In the genomic region with DNA sequence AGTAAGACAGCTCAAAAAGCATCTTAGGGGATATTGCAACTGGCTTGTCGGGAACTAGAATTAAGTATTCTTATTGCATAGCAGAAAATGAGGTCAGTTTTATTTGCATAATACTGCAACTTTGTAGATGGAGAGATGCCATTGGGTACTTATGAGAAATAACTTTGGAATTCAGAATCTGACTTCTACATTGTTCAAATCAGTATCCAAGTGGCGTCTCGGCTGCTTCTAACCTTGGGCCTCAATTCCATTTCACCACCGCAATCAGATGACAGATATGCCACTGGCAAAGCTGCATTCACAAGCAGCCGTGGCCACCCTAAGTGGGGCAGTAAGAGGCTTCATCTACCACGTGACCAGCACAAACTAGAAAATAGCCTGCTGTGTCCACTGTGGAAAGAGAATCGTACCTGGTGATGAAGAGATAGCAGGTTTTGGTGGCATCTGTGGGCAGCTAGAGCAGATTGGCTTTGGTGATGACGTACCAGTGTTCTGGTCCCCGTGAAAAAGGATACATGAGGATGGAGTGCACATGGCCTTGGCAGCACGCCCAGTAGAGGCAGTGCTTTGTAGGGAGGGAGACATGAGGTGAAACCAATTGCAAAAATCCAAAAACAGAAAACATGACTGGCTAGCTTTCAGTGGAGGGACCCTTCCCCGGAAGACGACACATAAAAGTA, we compare ENCODE assay signal across 9 cellular contexts.
DNase-seq lines count a peak whose midpoint lies in the region; ATAC-seq and TF ChIP-seq lines count a peak whose summit lies in the region.
"Had no signal": no experiment of that assay in that cellular context is flagged by ENCODE, and none has a peak within 500 bp of the region (broad histone marks: within the 10 kb centered on the region; RNA-seq: fewer than 3 reads in every experiment).

No MANE protein-coding gene starts in this region.

- no peak overlapping the region for H2AFZ ChIP-seq in smooth muscle cell (ENCODE audit: low read depth)

- no peaks in the 10 kb centered on the region for H3K9me3 ChIP-seq in lower lobe of right lung
- H3K9me3 ChIP-seq in smooth muscle cell (replicated peaks; ENCODE audit: low read depth), result no peaks in the 10 kb centered on the region

- intact Hi-C loops in lower lobe of right lung (cut with DNase I), result no loop called here

- no peak overlapping the region for H3K9ac ChIP-seq in smooth muscle cell (ENCODE audit: low read depth)

- H3K27ac ChIP-seq in lower lobe of right lung, result peak overlapping the region; percentile 58
- no peak overlapping the region for H3K27ac ChIP-seq in smooth muscle cell (ENCODE audit: low read depth)
- H3K27ac ChIP-seq: SK-N-MC had no signal

- no peaks in the 10 kb centered on the region for H3K27me3 ChIP-seq in lower lobe of right lung (ENCODE audit: low read depth)
- no peaks in the 10 kb centered on the region for H3K27me3 ChIP-seq in smooth muscle cell (ENCODE audit: low read depth)

- H3K36me3 ChIP-seq in lower lobe of right lung (no peaks in the 10 kb centered on the region), smooth muscle cell (ENCODE audit: low read depth) (no peaks in the 10 kb centered on the region)

- no peak for TF ChIP-seq CTCF in AG09309 (IDR thresholded peaks at IDR 0.05; ENCODE audit: control insufficient read depth, insufficient read depth, low read depth, low read length, missing control alignments)
- no peak for TF ChIP-seq CTCF in astrocyte of the spinal cord (IDR thresholded peaks at IDR 0.05; ENCODE audit: low read depth, low read length)
- no peak for TF ChIP-seq CTCF in lower lobe of right lung (IDR thresholded peaks at IDR 0.05)
- TF ChIP-seq CTCF in smooth muscle cell (IDR thresholded peaks at IDR 0.05; ENCODE audit: borderline replicate concordance, insufficient read depth, poor library complexity, severe bottlenecking), result no peak

- no peaks in the 10 kb centered on the region for H4K20me1 ChIP-seq in smooth muscle cell (ENCODE audit: low read depth)

- no peaks in the 10 kb centered on the region for H3F3A ChIP-seq in smooth muscle cell (ENCODE audit: low read depth)

- WGBS in smooth muscle cell (ENCODE audit: low lambda C conversion rate), result 85% methylated on average over 12 of the region's 12 CpGs

- H3K79me2 ChIP-seq in smooth muscle cell (ENCODE audit: low read depth), result no peaks in the 10 kb centered on the region

- DNase-seq in AG09309 (ENCODE audit: low read depth) (peak; percentile 91), NCI-H2029 (lab: John Stamatoyannopoulos, UW) (peak; percentile 82), astrocyte of the spinal cord (ENCODE audit: low read depth, low spot score) (peak; percentile 83), lower lobe of right lung (peak; percentile 58), AML-193 (lab: John Stamatoyannopoulos, UW) (no peak), smooth muscle cell (lab: John Stamatoyannopoulos, UW; ENCODE audit: unreplicated experiment) (no peak)
- no peak for DNase-seq in stimulated activated naive CD8-positive, alpha-beta T cell treated with anti-CD3 and anti-CD28 coated beads, Interleukin-15, Interleukin-2, amounts not matched to agents 100 U/mL and 50 U/mL, for 24 hours

- ATAC-seq in lower lobe of right lung (peak; percentile 70 to 83), HG03442 (IDR thresholded peaks at IDR 0.05; ENCODE audit: unreplicated experiment) (no peak)
- no peak for ATAC-seq in stimulated activated naive CD8-positive, alpha-beta T cell treated with anti-CD3 and anti-CD28 coated beads, Interleukin-15, Interleukin-2, amounts not matched to agents 100 U/mL and 50 U/mL, for 24 hours

- peaks cover 9% of the 10 kb centered on the region for H3K4me1 ChIP-seq in lower lobe of right lung
- H3K4me1 ChIP-seq in smooth muscle cell (ENCODE audit: low read depth), result peaks cover 3% of the 10 kb centered on the region

- no peak overlapping the region for H3K4me3 ChIP-seq in AG09309 (ENCODE audit: control insufficient read depth, low read depth, low read length)
- H3K4me3 ChIP-seq in astrocyte of the spinal cord (ENCODE audit: low read depth, low read length), result no peak overlapping the region
- H3K4me3 ChIP-seq in lower lobe of right lung, result no peak overlapping the region
- no peak overlapping the region for H3K4me3 ChIP-seq in smooth muscle cell
- H3K4me3 ChIP-seq: SK-N-MC had no signal

- no peak overlapping the region for H3K4me2 ChIP-seq in smooth muscle cell

- in situ Hi-C loops in astrocyte of the spinal cord (cut with HindIII; ENCODE audit: low sequenced_read_pairs), result no loop called here

Comparison
In these comparisons a context has a peak if more than half of its experiments do, and no peak if none do; other contexts are left out.
1. DNase-seq: peak in AG09309 (single experiment), NCI-H2029 (single experiment), astrocyte of the spinal cord (single experiment) and lower lobe of right lung (single experiment); none in AML-193 (0 of 2), stimulated activated naive CD8-positive, alpha-beta T cell treated with anti-CD3 and anti-CD28 coated beads, Interleukin-15, Interleukin-2, amounts not matched to agents 100 U/mL and 50 U/mL, for 24 hours (single experiment) and smooth muscle cell (single experiment).
2. ATAC-seq: peak in lower lobe of right lung (2 of 2); none in stimulated activated naive CD8-positive, alpha-beta T cell treated with anti-CD3 and anti-CD28 coated beads, Interleukin-15, Interleukin-2, amounts not matched to agents 100 U/mL and 50 U/mL, for 24 hours (single experiment) and HG03442 (single experiment).